ENCODE assay signal across 1 cellular context in genomic region chr10:23405540-23405939, GRCh38.
TF ChIP-seq lines count a peak whose summit lies in the region.

No MANE protein-coding gene starts in this region.

TF ChIP-seq in HEK293, 187 proteins besides CTCF, POLR2A, EP300 and RAD21 (continued from another document):
- peak; percentile 53; the same call in 1 of the 2 replicates for TF ChIP-seq ZNF692 (tag by site-specific recombination; IDR thresholded peaks at IDR 0.05)
- no peak for TF ChIP-seq ZNF433 (tag by site-specific recombination; IDR thresholded peaks at IDR 0.05; ENCODE audit: low read depth)
- TF ChIP-seq ZNF629 (tag by site-specific recombination; IDR thresholded peaks at IDR 0.05), result peak; percentile 70
- 0 out of 2 replicates have a peak, but pooled peaks have one; percentile 55 for TF ChIP-seq ZNF600 (tag by site-specific recombination; IDR thresholded peaks at IDR 0.05)
- no peak for TF ChIP-seq ZNF768 (tag by site-specific recombination; IDR thresholded peaks at IDR 0.05)
- TF ChIP-seq ZNF274 (IDR thresholded peaks at IDR 0.05; ENCODE audit: low read length), result no peak
- TF ChIP-seq ZNF274 (tag by site-specific recombination; IDR thresholded peaks at IDR 0.05; ENCODE audit: borderline replicate concordance), result no peak
- peak; percentile 42; the same call in 1 of the 2 replicates for TF ChIP-seq KLF8 (tag by site-specific recombination; IDR thresholded peaks at IDR 0.05)
